In the genomic region with DNA sequence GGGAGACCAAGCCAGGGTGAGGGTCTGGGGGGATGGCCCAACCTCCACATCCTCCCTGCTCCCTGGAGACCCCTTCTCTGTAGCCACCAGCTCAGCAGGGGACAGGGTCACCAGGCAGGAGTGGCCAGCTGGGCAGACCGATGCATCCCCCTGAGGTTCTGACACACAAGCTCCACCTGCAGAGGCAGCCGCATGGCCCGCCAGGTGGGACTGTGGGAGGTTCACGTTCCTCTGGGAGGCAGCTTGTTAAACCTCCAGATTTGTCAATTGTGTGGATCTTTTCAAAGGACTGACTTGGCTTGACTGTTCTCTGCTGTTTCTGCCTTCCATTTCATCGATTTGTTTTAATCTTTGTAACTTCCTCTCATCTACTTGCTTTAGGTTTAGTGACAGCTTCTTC, we compare ENCODE assay signal across 23 cellular contexts. TPM values are rescaled to one million over a fixed set of nuclear protein-coding genes. Genes with fewer than 3 reads are reported as not detected.
"Had no signal": no experiment of that assay in that cellular context is flagged by ENCODE, and none has a peak within 500 bp of the region (broad histone marks: within the 10 kb centered on the region; RNA-seq: fewer than 3 reads in every experiment).

No MANE protein-coding gene starts in this region.

- H3K27ac ChIP-seq: heart left ventricle, uterus had no signal

- H3K4me3 ChIP-seq: esophagus squamous epithelium, gastrocnemius medialis, heart left ventricle, testis, uterus had no signal

- FAIRE-seq: colon, islet of Langerhans, small intestine had no signal

- DNase-seq: activated CD4-positive, alpha-beta T cell treated with anti-CD3 and anti-CD28 coated beads, Interleukin-2, amount 50 U/mL, for 1 hour; activated CD8-positive, alpha-beta T cell treated with anti-CD3 and anti-CD28 coated beads, Interleukin-2, amount 10 ng/mL, durations not matched to agents 7 days and 5 days; activated gamma-delta T cell treated with Interleukin-2 at 50 U/mL for 16 hours; aorta; esophagus squamous epithelium; gastrocnemius medialis; heart left ventricle; left cardiac atrium; small intestine; stimulated activated CD4-positive, alpha-beta T cell treated with anti-CD3 and anti-CD28 coated beads, Interleukin-15, amount 100 ng/mL, for 24 hours; testis; trophoblast cell; uterus had no signal

- H3K4me1 ChIP-seq: testis, uterus had no signal

- H3K9me3 Mint-ChIP-seq: activated naive CD4-positive, alpha-beta T cell treated with anti-CD3 and anti-CD28 coated beads, Interleukin-2, amount 50 U/mL, for 24 hours; central memory CD8-positive, alpha-beta T cell; memory B cell; stimulated activated memory B cell treated with anti-CD40 and anti-IgM and Interleukin-4, amounts not matched to agents 10 μg/mL and 1 μg/mL and 100 μg/mL, for 72 hours had no signal

- H3K36me3 ChIP-seq: uterus had no signal

- ATAC-seq: activated CD4-positive, CD25-positive, alpha-beta regulatory T cell treated with anti-CD3 and anti-CD28 coated beads, Interleukin-2, amount 50 U/mL, for 24 hours; activated CD8-positive, alpha-beta T cell treated with anti-CD3 and anti-CD28 coated beads, Interleukin-2, amount 10 ng/mL, durations not matched to agents 7 days and 5 days; gastrocnemius medialis; heart left ventricle; left cardiac atrium; stimulated activated memory B cell treated with anti-CD40 and anti-IgM and Interleukin-4, amounts not matched to agents 10 μg/mL and 1 μg/mL and 100 μg/mL, for 72 hours had no signal

- H3K27me3 Mint-ChIP-seq: activated naive CD4-positive, alpha-beta T cell treated with anti-CD3 and anti-CD28 coated beads, Interleukin-2, amount 50 U/mL, for 24 hours; central memory CD8-positive, alpha-beta T cell; memory B cell; stimulated activated memory B cell treated with anti-CD40 and anti-IgM and Interleukin-4, amounts not matched to agents 10 μg/mL and 1 μg/mL and 100 μg/mL, for 72 hours had no signal

- H3K4me3 Mint-ChIP-seq: activated CD8-positive, alpha-beta T cell treated with anti-CD3 and anti-CD28 coated beads, Interleukin-2, amount 10 ng/mL, durations not matched to agents 7 days and 5 days; activated naive CD4-positive, alpha-beta T cell treated with anti-CD3 and anti-CD28 coated beads, Interleukin-2, amount 50 U/mL, for 24 hours; central memory CD8-positive, alpha-beta T cell; memory B cell; stimulated activated memory B cell treated with anti-CD40 and anti-IgM and Interleukin-4, amounts not matched to agents 10 μg/mL and 1 μg/mL and 100 μg/mL, for 72 hours had no signal

- H3K9me3 ChIP-seq: esophagus squamous epithelium, gastrocnemius medialis, heart left ventricle, testis, uterus had no signal

- H3K27me3 ChIP-seq: esophagus squamous epithelium, gastrocnemius medialis, heart left ventricle, testis, uterus had no signal

- H3K27ac Mint-ChIP-seq: activated CD8-positive, alpha-beta T cell treated with anti-CD3 and anti-CD28 coated beads, Interleukin-2, amount 10 ng/mL, durations not matched to agents 7 days and 5 days; activated naive CD4-positive, alpha-beta T cell treated with anti-CD3 and anti-CD28 coated beads, Interleukin-2, amount 50 U/mL, for 24 hours; memory B cell; stimulated activated memory B cell treated with anti-CD40 and anti-IgM and Interleukin-4, amounts not matched to agents 10 μg/mL and 1 μg/mL and 100 μg/mL, for 72 hours had no signal

RNA-seq across cellular contexts. Expression of a gene that starts 14.4 kb away (rescaled TPM):
- total RNA-seq: activated CD8-positive, alpha-beta T cell treated with anti-CD3 and anti-CD28 coated beads, Interleukin-2, amount 10 ng/mL, durations not matched to agents 7 days and 5 days; dermis microvascular lymphatic vessel endothelial cell; gastrocnemius medialis; T-helper 2 cell treated with Interferon-gamma antibody and Interleukin-4, amounts not matched to agents 100 ng/mL and 5 ng/mL, for 36 hours had no signal
- polyA plus RNA-seq: liver had no signal
